20 cellular contexts compared by ENCODE assay signal in genomic region chr3:109268181-109268580, GRCh38. TPM values are rescaled to one million over a fixed set of nuclear protein-coding genes. Genes with fewer than 3 reads are reported as not detected.
A peak's percentile ranks its signal among the peaks of the same experiment; 100 is the strongest.
DNase-seq lines count a peak whose midpoint lies in the region; ATAC-seq and TF ChIP-seq lines count a peak whose summit lies in the region.
"Had no signal": no experiment of that assay in that cellular context is flagged by ENCODE, and none has a peak within 500 bp of the region (broad histone marks: within the 10 kb centered on the region; RNA-seq: fewer than 3 reads in every experiment).

No MANE protein-coding gene starts in this region.

- no peak overlapping the region for H3K4me3 Mint-ChIP-seq in CD8-positive, alpha-beta T cell
- H3K4me3 Mint-ChIP-seq: CD14-positive monocyte, T-cell had no signal

- H3K9me3 ChIP-seq in CD8-positive, alpha-beta T cell (ENCODE audit: low read length): no peaks in the 10 kb centered on the region
- H3K9me3 ChIP-seq: SK-N-SH had no signal

- H3K36me3 Mint-ChIP-seq in CD8-positive, alpha-beta T cell: no peaks in the 10 kb centered on the region
- H3K36me3 Mint-ChIP-seq: CD14-positive monocyte, T-cell had no signal

- no peaks in the 10 kb centered on the region for H3K4me1 ChIP-seq in CD8-positive, alpha-beta T cell (ENCODE audit: insufficient read depth, low read length)

- no peak overlapping the region for H3K27ac ChIP-seq in CD8-positive, alpha-beta T cell (ENCODE audit: low read depth, low read length)

- peaks cover 6% of the 10 kb centered on the region for H3K27me3 Mint-ChIP-seq in CD8-positive, alpha-beta T cell (ENCODE audit: low read depth)

- intact Hi-C loops in CD8-positive, alpha-beta T cell (cut with DNase I, micrococcal nuclease): no loop called here

- CTCF ChIA-PET in CD8-positive, alpha-beta T cell (lab: Charles Lee): no interaction called here

- POLR2A ChIA-PET in CD8-positive, alpha-beta T cell (lab: Charles Lee): no interaction called here

- peaks cover 4% of the 10 kb centered on the region for H3K27me3 ChIP-seq in CD8-positive, alpha-beta T cell (ENCODE audit: insufficient read depth, low read length)

- no peaks in the 10 kb centered on the region for H3K4me1 Mint-ChIP-seq in CD8-positive, alpha-beta T cell (ENCODE audit: low read depth)
- H3K4me1 Mint-ChIP-seq: T-cell had no signal

- no peak for ATAC-seq in GM19455 (IDR thresholded peaks at IDR 0.05; ENCODE audit: unreplicated experiment)
- no peak for ATAC-seq in CD8-positive, alpha-beta T cell
- ATAC-seq: T-cell had no signal

- no peaks in the 10 kb centered on the region for H3K9me3 Mint-ChIP-seq in CD8-positive, alpha-beta T cell
- H3K9me3 Mint-ChIP-seq: CD14-positive monocyte, T-cell had no signal

- DNase-seq in ELR (ENCODE audit: low read depth): peak; percentile 66
- peak; percentile 64 for DNase-seq in HT1080 (ENCODE audit: low read depth)
- peak; percentile 12 for DNase-seq in RPMI7951 (ENCODE audit: low read depth)
- peak; percentile 11 for DNase-seq in iris pigment epithelial cell (ENCODE audit: low read depth)
- no peak for DNase-seq in ecto neural progenitor cell (ENCODE audit: low spot score)
- DNase-seq in CD8-positive, alpha-beta T cell: no peak
- no peak for DNase-seq in NCI-H146 (lab: John Stamatoyannopoulos, UW)
- DNase-seq: COR-L47, DMS153, NCI-H1105, NCI-H1694 treated with DMSO at 0.1 percent for 48 hours, NCI-H2107, NCI-H2227 treated with DMSO at 0.1 percent for 48 hours, NCI-H526 treated with DMSO at 0.1 percent for 48 hours, Right ventricle myocardium superior, SK-N-SH, T-cell had no signal

- no peaks in the 10 kb centered on the region for H3K36me3 ChIP-seq in CD8-positive, alpha-beta T cell (ENCODE audit: insufficient read depth, low read length)

- no peak overlapping the region for H3K27ac Mint-ChIP-seq in CD8-positive, alpha-beta T cell
- H3K27ac Mint-ChIP-seq: CD14-positive monocyte, T-cell had no signal

- TF ChIP-seq CTCF in CD8-positive, alpha-beta T cell (IDR thresholded peaks at IDR 0.05): no peak

- H3K4me3 ChIP-seq in CD8-positive, alpha-beta T cell (ENCODE audit: low read depth, low read length): no peak overlapping the region

RNA-seq across cellular contexts. Expression of gene DPPA2, which starts 48.1 kb away (rescaled TPM):
- total RNA-seq in HT1080 (2014; rRNA removed; shearing (Covaris generic)): not detected in 2 replicates
- polyA plus RNA-seq in HT1080 (2015; cell fraction: cytosol; rRNA removed): 0.06 TPM in 1 of 2 replicates, not detected in the other
- polyA plus RNA-seq in HT1080 (2015; cell fraction: nucleus; rRNA removed): not detected in 2 replicates
- total RNA-seq in RPMI7951 (2014; rRNA removed; shearing (Covaris generic)): not detected in 2 replicates
- not detected for total RNA-seq in CD8-positive, alpha-beta T cell
- total RNA-seq: A673, Right ventricle myocardium superior, T-cell had no signal
- polyA plus RNA-seq: CD14-positive monocyte, SK-N-SH had no signal

Comparison
In these comparisons a context has a peak if more than half of its experiments do, and no peak if none do; other contexts are left out.
1. DNase-seq: peak in ELR (single experiment), HT1080 (single experiment), RPMI7951 (single experiment) and iris pigment epithelial cell (single experiment); none in ecto neural progenitor cell (single experiment), CD8-positive, alpha-beta T cell (0 of 7) and NCI-H146 (single experiment).